8 cellular contexts compared by ENCODE assay signal in genomic region chr20:50191566-50192363, GRCh38. TPM values are rescaled to one million over a fixed set of nuclear protein-coding genes. Genes with fewer than 3 reads are reported as not detected.
DNase-seq lines count a peak whose midpoint lies in the region; TF ChIP-seq lines count a peak whose summit lies in the region.

No MANE protein-coding gene starts in this region.

- H3F3A ChIP-seq in smooth muscle cell (ENCODE audit: low read depth): peaks cover 23% of the 10 kb centered on the region

- H3K9ac ChIP-seq in BLaER1 (peak overlapping the region; percentile 94), HUES64 (ENCODE audit: low read depth, low read length) (peak overlapping the region; percentile 75), smooth muscle cell (ENCODE audit: low read depth) (peak overlapping the region; percentile 99)

- peak overlapping the region; percentile 88 for H3K4me3 ChIP-seq in BLaER1
- H3K4me3 ChIP-seq in HUES64 (ENCODE audit: low read length): peak overlapping the region; percentile 68
- H3K4me3 ChIP-seq in astrocyte of the cerebellum (ENCODE audit: low read depth, low read length): peak overlapping the region; percentile 91
- H3K4me3 ChIP-seq in iPS-11a (ENCODE audit: low read depth, low read length): peak overlapping the region; percentile 97
- H3K4me3 ChIP-seq in smooth muscle cell: peak overlapping the region; percentile 95

- DNase-seq in SW480 (ENCODE audit: low spot score) (peak; percentile 70), astrocyte of the cerebellum (ENCODE audit: low read depth) (no peak), smooth muscle cell (lab: John Stamatoyannopoulos, UW; ENCODE audit: unreplicated experiment) (no peak), iPS-NIHi7 (ENCODE audit: extremely low spot score) (no peak)

- H2AFZ ChIP-seq in smooth muscle cell (ENCODE audit: low read depth): no peak overlapping the region

- in situ Hi-C loops in astrocyte of the cerebellum (cut with HindIII; ENCODE audit: low sequenced_read_pairs): no loop called here

- H3K9me3 ChIP-seq in BLaER1 (no peaks in the 10 kb centered on the region), HUES64 (ENCODE audit: insufficient read depth, low read depth, low read length) (no peaks in the 10 kb centered on the region), smooth muscle cell (replicated peaks; ENCODE audit: low read depth) (no peaks in the 10 kb centered on the region)

- H3K79me2 ChIP-seq in smooth muscle cell (ENCODE audit: low read depth): peaks cover 31% of the 10 kb centered on the region

- H4K20me1 ChIP-seq in BLaER1: peaks cover 29% of the 10 kb centered on the region
- peaks cover 44% of the 10 kb centered on the region for H4K20me1 ChIP-seq in smooth muscle cell (ENCODE audit: low read depth)

- TF ChIP-seq POLR2A in GM19193 (IDR thresholded peaks at IDR 0.05; ENCODE audit: extremely low read depth, insufficient read depth, insufficient read length): peak; percentile 48

- H3K27me3 ChIP-seq in BLaER1: no peaks in the 10 kb centered on the region
- no peaks in the 10 kb centered on the region; the same call in 1 of the 2 replicates for H3K27me3 ChIP-seq in HUES64 (ENCODE audit: insufficient read depth, low read length)
- no peaks in the 10 kb centered on the region for H3K27me3 ChIP-seq in smooth muscle cell (ENCODE audit: low read depth)

- peaks cover 8% of the 10 kb centered on the region; the same call in 1 of the 2 replicates for H3K36me3 ChIP-seq in BLaER1
- H3K36me3 ChIP-seq in HUES64 (ENCODE audit: insufficient read depth, low read length): no peaks in the 10 kb centered on the region
- H3K36me3 ChIP-seq in smooth muscle cell (ENCODE audit: low read depth): no peaks in the 10 kb centered on the region

- under 1% methylated on average over 84 of the region's 93 CpGs for WGBS in HUES64
- WGBS in smooth muscle cell (ENCODE audit: low lambda C conversion rate): under 1% methylated on average over 65 of the region's 93 CpGs

- H3K4me1 ChIP-seq in BLaER1 (peaks cover 20% of the 10 kb centered on the region), HUES64 (ENCODE audit: insufficient read depth, low read length) (peaks cover 31% of the 10 kb centered on the region), smooth muscle cell (ENCODE audit: low read depth) (peaks cover 24% of the 10 kb centered on the region)

- H3K27ac ChIP-seq in BLaER1 (peak overlapping the region; percentile 91), HUES64 (ENCODE audit: low read depth, low read length) (peak overlapping the region; percentile 27; the same call in 1 of the 2 replicates), smooth muscle cell (ENCODE audit: low read depth) (peak overlapping the region; percentile 100)

- peak overlapping the region; percentile 97 for H3K4me2 ChIP-seq in BLaER1
- H3K4me2 ChIP-seq in smooth muscle cell: peak overlapping the region; percentile 98

- TF ChIP-seq CTCF in astrocyte of the cerebellum (IDR thresholded peaks at IDR 0.05; ENCODE audit: low read depth, low read length, missing control alignments) (peak; percentile 23), smooth muscle cell (IDR thresholded peaks at IDR 0.05; ENCODE audit: borderline replicate concordance, insufficient read depth, poor library complexity, severe bottlenecking) (peak; percentile 41)

RNA-seq across cellular contexts. Expression of gene CEBPB, which starts 1.1 kb away (rescaled TPM):
- polyA plus RNA-seq in HUES64 (2013, experiment 1 of 2): 8.9 TPM
- 9.2 TPM for polyA plus RNA-seq in HUES64 (2013, experiment 2 of 2)
- total RNA-seq in smooth muscle cell: 32.0 and 38.0 TPM in 2 replicates
- 112 and 117 TPM in 2 replicates for polyA plus RNA-seq in smooth muscle cell

RNA-seq across cellular contexts. Expression of gene PEDS1, which starts 38.2 kb away (rescaled TPM):
- polyA plus RNA-seq in HUES64 (2013, experiment 1 of 2): 27.6 TPM
- polyA plus RNA-seq in HUES64 (2013, experiment 2 of 2): 33.6 TPM
- 36.6 and 45.8 TPM in 2 replicates for total RNA-seq in smooth muscle cell
- 47.4 and 64.3 TPM in 2 replicates for polyA plus RNA-seq in smooth muscle cell

Comparison
In these comparisons a context has a peak if more than half of its experiments do, and no peak if none do; other contexts are left out.
1. H3K27ac ChIP-seq: peak in every context shown above with its lines; median percentile 100 in smooth muscle cell; 91 in BLaER1; 27 in HUES64.